ENCODE assay signal across 1 cellular context in genomic region chr7:129676017-129676897, GRCh38.
TF ChIP-seq lines count a peak whose summit lies in the region.

No MANE protein-coding gene starts in this region.

TF ChIP-seq in K562, 482 proteins besides CTCF, POLR2A, EP300 and RAD21 (continued from another document):
- no peak for TF ChIP-seq SRSF7 (optimal IDR thresholded peaks at IDR 0.05; ENCODE audit: low read depth, low read length)
- TF ChIP-seq ZNF75A (CRISPR knock-in tag; IDR thresholded peaks at IDR 0.05) = no peak
